In the genomic region with DNA sequence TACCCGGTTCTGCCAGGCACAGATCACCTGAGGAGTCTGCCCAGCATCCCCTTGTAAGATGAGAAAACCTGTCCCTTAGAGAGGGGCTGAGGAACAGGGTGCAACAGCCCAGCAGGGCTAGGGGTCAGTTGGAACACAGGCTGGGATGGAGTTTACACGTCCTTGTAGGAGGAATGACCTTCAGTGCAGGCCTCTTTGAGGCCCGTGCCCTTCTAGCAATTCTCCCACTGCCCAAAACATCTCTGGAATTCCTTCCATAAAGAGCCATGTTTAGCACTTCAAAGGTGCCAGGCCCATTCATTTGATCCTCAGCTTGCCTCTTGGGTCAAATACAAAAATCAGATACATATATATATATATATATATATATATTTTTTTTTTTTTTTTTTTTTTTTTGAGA, we compare ENCODE assay signal across 22 cellular contexts. TPM values are rescaled to one million over a fixed set of nuclear protein-coding genes. Genes with fewer than 3 reads are reported as not detected.
DNase-seq lines count a peak whose midpoint lies in the region; ATAC-seq and TF ChIP-seq lines count a peak whose summit lies in the region.
"Had no signal": no experiment of that assay in that cellular context is flagged by ENCODE, and none has a peak within 500 bp of the region (broad histone marks: within the 10 kb centered on the region; RNA-seq: fewer than 3 reads in every experiment).

No MANE protein-coding gene starts in this region.

- no peak overlapping the region for H3K14ac ChIP-seq in H9 (ENCODE audit: insufficient read depth, low read length)

- H2AFZ ChIP-seq in H9 (ENCODE audit: low read length), result no peak overlapping the region
- H2AFZ ChIP-seq: neural progenitor cell had no signal

- H3K4me1 ChIP-seq in H9 (ENCODE audit: insufficient read depth, low read length) (no peaks in the 10 kb centered on the region; the same call in 1 of the 2 replicates), adrenal gland (replicated peaks in 1 of 2) (peaks cover 16 to 25% of the 10 kb centered on the region in 2 donors), mesendoderm (ENCODE audit: control insufficient read depth, low read depth, low read length) (no peaks in the 10 kb centered on the region), transverse colon (peaks cover 7 to 11% (median 9%) of the 10 kb centered on the region in 4 donors)

- H4K5ac ChIP-seq in H9 (ENCODE audit: insufficient read length, low read depth, low read length) (no peak overlapping the region), mesendoderm (ENCODE audit: low read length) (no peak overlapping the region)

- no peak overlapping the region for H3T11ph ChIP-seq in H9 (ENCODE audit: low read length)

- H3K4me3 ChIP-seq in adrenal gland (no peak overlapping the region), mesendoderm (ENCODE audit: low read length) (no peak overlapping the region), H7 (ENCODE audit: insufficient read depth, low read depth, low read length) (no peak overlapping the region), transverse colon (no peak overlapping the region)
- H3K4me3 ChIP-seq: lung, neural progenitor cell, smooth muscle cell had no signal

- peaks cover 0 to 8% of the 10 kb centered on the region in 2 donors for H3K36me3 ChIP-seq in adrenal gland (replicated peaks in 1 of 2)
- peaks cover 2% of the 10 kb centered on the region for H3K36me3 ChIP-seq in mesendoderm (ENCODE audit: control insufficient read depth, insufficient read depth, low read length)
- peaks cover 2% of the 10 kb centered on the region; the same call in 1 of the 2 replicates for H3K36me3 ChIP-seq in H7 (replicated peaks; ENCODE audit: control insufficient read depth, insufficient read depth, low read length)
- H3K36me3 ChIP-seq in transverse colon, result no peaks in the 10 kb centered on the region
- H3K36me3 ChIP-seq: neural progenitor cell had no signal

- no peak overlapping the region for H2BK12ac ChIP-seq in H9 (ENCODE audit: insufficient read length, low read depth, low read length)

- no peak overlapping the region for H3K4me3 Mint-ChIP-seq in activated T-cell treated with anti-CD3 and anti-CD28 coated beads, Interleukin-2, amount 50 U/mL, for 24 hours
- H3K4me3 Mint-ChIP-seq in H9, result no peak overlapping the region
- no peak overlapping the region for H3K4me3 Mint-ChIP-seq in CD4-positive, alpha-beta T cell

- in situ Hi-C loops in transverse colon (cut with MboI; ENCODE audit: low pct_ligation_motif_present in 1 of 4, low pct_unique_long_range_greater_than_20kb in 1 of 4, low sequenced_read_pairs in 3 of 4), result loop anchor here in 3 of 4 donors (25.0 kb wide), 1 partner anchor 604 kb away; no protein-coding TSS in a partner anchor

- no peak overlapping the region for H4K8ac ChIP-seq in H9 (replicated peaks; ENCODE audit: insufficient read length, low read depth, low read length)
- H4K8ac ChIP-seq in mesendoderm (ENCODE audit: low read depth, low read length), result no peak overlapping the region

- no peak overlapping the region for H2BK15ac ChIP-seq in H9 (ENCODE audit: low read depth, low read length)
- H2BK15ac ChIP-seq in mesendoderm (replicated peaks; ENCODE audit: low read depth), result no peak overlapping the region

- H4K91ac ChIP-seq in H9 (ENCODE audit: insufficient read length, low read depth, low read length), result no peak overlapping the region

- POLR2A ChIA-PET in CD4-positive, alpha-beta T cell (lab: Charles Lee), result no interaction called here

- no peaks in the 10 kb centered on the region for H4K20me1 ChIP-seq in H9 (ENCODE audit: control insufficient read depth, insufficient read depth, insufficient read length)

- H3K36me3 Mint-ChIP-seq in activated T-cell treated with anti-CD3 and anti-CD28 coated beads, Interleukin-2, amount 50 U/mL, for 24 hours (ENCODE audit: low read depth), result peaks cover 67% of the 10 kb centered on the region
- peaks cover 3 to 28% (median 23%) of the 10 kb centered on the region in 3 experiments; a peak in 6 of 7 replicates for H3K36me3 Mint-ChIP-seq in H9 (ENCODE audit: insufficient read depth in 1 of 3, low read depth in 3 of 3)
- H3K36me3 Mint-ChIP-seq in CD4-positive, alpha-beta T cell (ENCODE audit: low read depth), result peaks cover 11% of the 10 kb centered on the region

- H3K27me3 Mint-ChIP-seq in activated T-cell treated with anti-CD3 and anti-CD28 coated beads, Interleukin-2, amount 50 U/mL, for 24 hours, result no peaks in the 10 kb centered on the region
- no peaks in the 10 kb centered on the region for H3K27me3 Mint-ChIP-seq in H9 (ENCODE audit: low read depth)
- H3K27me3 Mint-ChIP-seq in CD4-positive, alpha-beta T cell, result no peaks in the 10 kb centered on the region
- H3K27me3 Mint-ChIP-seq: CD4-positive, CD25-positive, alpha-beta regulatory T cell; progenitor cell of endocrine pancreas had no signal

- H3K4me1 Mint-ChIP-seq in activated T-cell treated with anti-CD3 and anti-CD28 coated beads, Interleukin-2, amount 50 U/mL, for 24 hours (ENCODE audit: low read depth), result peaks cover 58% of the 10 kb centered on the region
- peaks cover 20 to 22% of the 10 kb centered on the region in 2 experiments for H3K4me1 Mint-ChIP-seq in H9
- peaks cover 10% of the 10 kb centered on the region for H3K4me1 Mint-ChIP-seq in CD4-positive, alpha-beta T cell (ENCODE audit: low read depth)

- CTCF ChIA-PET in CD4-positive, alpha-beta T cell (lab: Charles Lee), result no interaction called here

- H2BK20ac ChIP-seq in H9 (ENCODE audit: low read depth, low read length, poor library complexity, severe bottlenecking), result no peak overlapping the region

- no peak for TF ChIP-seq POLR2A in adrenal gland (IDR thresholded peaks at IDR 0.05)
- no peak for TF ChIP-seq POLR2A in transverse colon (IDR thresholded peaks at IDR 0.05)

- H3K79me2 ChIP-seq in H9 (ENCODE audit: insufficient read depth, low read length) (no peaks in the 10 kb centered on the region), mesendoderm (ENCODE audit: control insufficient read depth, insufficient read depth, low read length) (no peaks in the 10 kb centered on the region)

- H3K4me2 ChIP-seq in H9 (ENCODE audit: insufficient read depth, insufficient read length, low read length) (no peak overlapping the region), mesendoderm (ENCODE audit: low read length) (no peak overlapping the region)
- H3K4me2 ChIP-seq: neural progenitor cell, smooth muscle cell had no signal

- H3K27ac Mint-ChIP-seq in activated T-cell treated with anti-CD3 and anti-CD28 coated beads, Interleukin-2, amount 50 U/mL, for 24 hours, result peak overlapping the region; percentile 93
- peak overlapping the region in 2 of 3 experiments; percentile 67 to 79; a peak in 4 of 7 replicates for H3K27ac Mint-ChIP-seq in H9
- no peak overlapping the region for H3K27ac Mint-ChIP-seq in CD4-positive, alpha-beta T cell
- H3K27ac Mint-ChIP-seq: progenitor cell of endocrine pancreas had no signal

- no peak overlapping the region for H3K18ac ChIP-seq in H9 (ENCODE audit: insufficient read length, low read depth, low read length)
- no peak overlapping the region for H3K18ac ChIP-seq in mesendoderm (ENCODE audit: low read length)

- intact Hi-C loops in adrenal gland (cut with DNase I), result no loop called here
- intact Hi-C loops in CD4-positive, alpha-beta T cell (cut with DNase I, micrococcal nuclease), result loop anchor here in 1 of 2 experiments (10.0 kb wide), 1 partner anchor 816 kb away; no protein-coding TSS in a partner anchor
- intact Hi-C loops in transverse colon (cut with DNase I; ENCODE audit: low total_unique reads), result no loop called here

- H3K9me3 ChIP-seq in H9 (ENCODE audit: control insufficient read depth, low read depth, low read length), result no peaks in the 10 kb centered on the region
- no peaks in the 10 kb centered on the region for H3K9me3 ChIP-seq in adrenal gland (replicated peaks in 1 of 3)
- no peaks in the 10 kb centered on the region for H3K9me3 ChIP-seq in CD4-positive, alpha-beta T cell (ENCODE audit: control insufficient read depth, low read length)
- H3K9me3 ChIP-seq in transverse colon, result no peaks in the 10 kb centered on the region

- H3K23ac ChIP-seq in H9 (ENCODE audit: insufficient read length, low read depth, low read length), result no peak overlapping the region
- no peak overlapping the region for H3K23ac ChIP-seq in mesendoderm (ENCODE audit: low read length)

- no peak overlapping the region for H3K9ac ChIP-seq in H9 (ENCODE audit: extremely low read depth, insufficient read length, low read length)
- H3K9ac ChIP-seq in mesendoderm (ENCODE audit: low read length), result no peak overlapping the region
- H3K9ac ChIP-seq: neural progenitor cell had no signal

- H2AK5ac ChIP-seq in H9 (ENCODE audit: insufficient read length, low read length) (no peak overlapping the region), mesendoderm (ENCODE audit: low read length) (no peak overlapping the region)

- no peak for TF ChIP-seq EP300 in transverse colon (IDR thresholded peaks at IDR 0.05; ENCODE audit: low read depth)

- H3K27ac ChIP-seq in H9 (ENCODE audit: insufficient read length, low read depth, low read length) (no peak overlapping the region), adrenal gland (peak overlapping the region in 4 of 5 donors; percentile 54 to 89 (median 70)), mesendoderm (ENCODE audit: low read depth, low read length) (no peak overlapping the region), transverse colon (no peak overlapping the region)
- no peak overlapping the region for H3K27ac ChIP-seq in CD4-positive, alpha-beta T cell (ENCODE audit: low read depth, low read length)
- H3K27ac ChIP-seq: neural progenitor cell had no signal

- DNase-seq in activated T-cell treated with anti-CD3 and anti-CD28 coated beads, Interleukin-2, amount 50 U/mL, for 24 hours, result no peak
- DNase-seq in activated T-cell treated with anti-CD3 and anti-CD28 coated beads, Interleukin-2, amount 50 U/mL, for 1 hour, result no peak
- DNase-seq in H9 (no peak), adrenal gland (no peak), mesendoderm (peak; percentile 26), H7 (no peak), transverse colon (no peak)
- no peak for DNase-seq in CD4-positive, alpha-beta T cell
- DNase-seq: activated CD4-positive, alpha-beta T cell treated with anti-CD3 and anti-CD28 coated beads for 4 hours; activated naive CD4-positive, alpha-beta T cell treated with Interleukin-2 at 50 U/mL for 16 hours; CD4-positive, CD25-positive, alpha-beta regulatory T cell; effector CD4-positive, alpha-beta T cell; foreskin fibroblast; hippocampal formation; islet precursor cell; NCI-H1105 treated with DMSO at 0.1 percent for 48 hours; NCI-H2081 treated with DMSO at 0.1 percent for 48 hours; stimulated activated CD4-positive, alpha-beta T cell treated with anti-CD3 and anti-CD28 coated beads, Interleukin-4, amount 100 ng/mL, for 4 hours had no signal

- no peak for ATAC-seq in CD4-positive, alpha-beta T cell (ENCODE audit: poor library complexity)

- no peak overlapping the region for H2BK120ac ChIP-seq in H9 (ENCODE audit: low read depth, low read length, poor library complexity, severe bottlenecking)
- H2BK120ac ChIP-seq in mesendoderm (ENCODE audit: low read depth, low read length), result no peak overlapping the region

- H3K27me3 ChIP-seq in H9 (ENCODE audit: insufficient read depth, low read length) (no peaks in the 10 kb centered on the region), adrenal gland (no peaks in the 10 kb centered on the region), mesendoderm (ENCODE audit: insufficient read depth, low read length, poor library complexity) (no peaks in the 10 kb centered on the region), H7 (ENCODE audit: control insufficient read depth, insufficient read depth, low read length) (no peaks in the 10 kb centered on the region), transverse colon (no peaks in the 10 kb centered on the region)
- H3K27me3 ChIP-seq in CD4-positive, alpha-beta T cell (ENCODE audit: control insufficient read depth, insufficient read depth, low read length), result no peaks in the 10 kb centered on the region
- H3K27me3 ChIP-seq: neural progenitor cell had no signal

- peaks cover 8% of the 10 kb centered on the region for H3K23me2 ChIP-seq in H9 (ENCODE audit: insufficient read length, low read depth, low read length, poor library complexity, severe bottlenecking)

- H3K4ac ChIP-seq in H9 (ENCODE audit: low read depth, low read length) (no peak overlapping the region), mesendoderm (ENCODE audit: low read depth, low read length) (no peak overlapping the region)

- no peak for TF ChIP-seq CTCF in H9 (conservative IDR thresholded peaks at IDR 0.05)
- no peak for TF ChIP-seq CTCF in adrenal gland (IDR thresholded peaks at IDR 0.05)
- no peak for TF ChIP-seq CTCF in CD4-positive, alpha-beta T cell (IDR thresholded peaks at IDR 0.05)
- no peak for TF ChIP-seq CTCF in transverse colon (IDR thresholded peaks at IDR 0.05)

- H3K9me3 Mint-ChIP-seq in activated T-cell treated with anti-CD3 and anti-CD28 coated beads, Interleukin-2, amount 50 U/mL, for 24 hours, result no peaks in the 10 kb centered on the region
- no peaks in the 10 kb centered on the region for H3K9me3 Mint-ChIP-seq in H9
- no peaks in the 10 kb centered on the region for H3K9me3 Mint-ChIP-seq in CD4-positive, alpha-beta T cell
- H3K9me3 Mint-ChIP-seq: neural progenitor cell had no signal

- WGBS in H9 (ENCODE audit: extremely low coverage, insufficient read length, low lambda C conversion rate), result no CpG with 5 or more reads among the region's 3 CpGs
- 45 to 75% (median 47%) methylated on average over 3 of the region's 3 CpGs for WGBS in adrenal gland, 4 donors
- no CpG with 5 or more reads among the region's 3 CpGs for WGBS in mesendoderm (ENCODE audit: extremely low coverage, insufficient coverage, low lambda C conversion rate)
- WGBS in transverse colon (ENCODE audit: low coverage in 1 of 2), 2 donors, result 85% methylated on average over 3 of the region's 3 CpGs; no CpG with 5 or more reads in 1 of the 2 donors

- H2BK5ac ChIP-seq in H9 (ENCODE audit: insufficient read length, low read length), result no peak overlapping the region
- H2BK5ac ChIP-seq in mesendoderm (ENCODE audit: low read length), result no peak overlapping the region

- H3K56ac ChIP-seq in H9 (ENCODE audit: insufficient read length, low read depth, low read length) (no peak overlapping the region), mesendoderm (ENCODE audit: low read length) (no peak overlapping the region)

- H3K79me1 ChIP-seq in H9 (ENCODE audit: insufficient read depth, low read depth, low read length, poor library complexity, severe bottlenecking), result no peaks in the 10 kb centered on the region
- H3K79me1 ChIP-seq in mesendoderm (ENCODE audit: low read length), result no peaks in the 10 kb centered on the region

RNA-seq across cellular contexts. Expression of gene CTNS, which starts 4.5 kb away (rescaled TPM):
- 12.4 and 12.8 TPM in 2 replicates for total RNA-seq in H9 (2021)
- 10 to 100 TPM; 17.5 to 74.8 (median 43.1) TPM for total RNA-seq in adrenal gland
- polyA plus RNA-seq in adrenal gland, result 10 to 100 TPM; 11.5 to 15.7 (median 13.8) TPM
- polyA plus RNA-seq in mesendoderm (2013, experiment 1 of 2), result 15.3 TPM
- 16.5 TPM for polyA plus RNA-seq in mesendoderm (2013, experiment 2 of 2)
- 9.6 and 17.9 TPM in 2 replicates for total RNA-seq in H7 (2014; rRNA removed; shearing (Covaris generic))
- 1 to 10 TPM; 3.3 to 4.9 TPM for total RNA-seq in CD4-positive, alpha-beta T cell
- 10 to 100 TPM in 3 of 4 donors, 1 to 10 TPM in 1; 1.2 to 25.7 (median 18.8) TPM for total RNA-seq in transverse colon

RNA-seq across cellular contexts. Expression of gene SHPK, which starts 5.0 kb away (rescaled TPM):
- total RNA-seq in H9 (2021), result 27.0 and 27.9 TPM in 2 replicates
- 10 to 100 TPM; 12.0 to 27.4 (median 19.6) TPM for total RNA-seq in adrenal gland
- 10 to 100 TPM in 1 of 3 donors, 1 to 10 TPM in 2; 8.8 to 13.3 (median 9.1) TPM for polyA plus RNA-seq in adrenal gland
- polyA plus RNA-seq in mesendoderm (2013, experiment 1 of 2), result 18.6 TPM
- polyA plus RNA-seq in mesendoderm (2013, experiment 2 of 2), result 18.9 TPM
- total RNA-seq in H7 (2014; rRNA removed; shearing (Covaris generic)), result 22.9 and 27.0 TPM in 2 replicates
- total RNA-seq in CD4-positive, alpha-beta T cell, result 1 to 10 TPM; 3.4 TPM
- 10 to 100 TPM in 3 of 4 donors, 1 to 10 TPM in 1; 9.0 to 50.9 (median 24.2) TPM for total RNA-seq in transverse colon

RNA-seq across cellular contexts. Expression of gene TAX1BP3, which starts 27.4 kb away (rescaled TPM):
- 76.3 and 79.2 TPM in 2 replicates for total RNA-seq in H9 (2021)
- total RNA-seq in adrenal gland, result 100 to 1,000 TPM; 105 to 311 (median 211) TPM
- 100 to 1,000 TPM in 1 of 3 donors, 10 to 100 TPM in 2; 32.1 to 100 (median 94.9) TPM for polyA plus RNA-seq in adrenal gland
- polyA plus RNA-seq in mesendoderm (2013, experiment 1 of 2), result 59.8 TPM
- polyA plus RNA-seq in mesendoderm (2013, experiment 2 of 2), result 59.8 TPM
- 116 and 122 TPM in 2 replicates for total RNA-seq in H7 (2014; rRNA removed; shearing (Covaris generic))
- 1 to 10 TPM; 6.0 to 6.6 TPM for total RNA-seq in CD4-positive, alpha-beta T cell
- 100 to 1,000 TPM; 129 to 451 (median 202) TPM for total RNA-seq in transverse colon

RNA-seq across cellular contexts. Expression of gene EMC6, which starts 27.6 kb away (rescaled TPM):
- total RNA-seq in H9 (2021) (70.7 and 72.2 TPM in 2 replicates), adrenal gland (10 to 100 TPM in 6 of 8 donors, 1 to 10 TPM in 2; 6.1 to 73.8 (median 40.6) TPM), transverse colon (10 to 100 TPM in 2 of 4 donors, 1 to 10 TPM in 2; 3.0 to 24.4 (median 13.2) TPM)
- polyA plus RNA-seq in adrenal gland, result 10 to 100 TPM; 44.2 to 89.4 (median 47.7) TPM
- 182 TPM for polyA plus RNA-seq in mesendoderm (2013, experiment 1 of 2)
- 181 TPM for polyA plus RNA-seq in mesendoderm (2013, experiment 2 of 2)
- total RNA-seq in H7 (2014; rRNA removed; shearing (Covaris generic)), result 41.6 and 48.5 TPM in 2 replicates
- 10 to 100 TPM; 28.8 to 29.6 TPM for total RNA-seq in CD4-positive, alpha-beta T cell

RNA-seq across cellular contexts. Expression of gene TRPV1, which starts 31.8 kb away (rescaled TPM):
- total RNA-seq in H9 (2021), result 5.5 and 8.1 TPM in 2 replicates
- total RNA-seq in adrenal gland, result 1 to 10 TPM; 1.6 to 5.5 (median 3.0) TPM
- 10 to 100 TPM in 1 of 3 donors, 1 to 10 TPM in 2; 1.5 to 10.9 (median 5.9) TPM for polyA plus RNA-seq in adrenal gland
- polyA plus RNA-seq in mesendoderm (2013, experiment 1 of 2), result 0.81 TPM
- 0.76 TPM for polyA plus RNA-seq in mesendoderm (2013, experiment 2 of 2)
- 3.0 and 3.1 TPM in 2 replicates for total RNA-seq in H7 (2014; rRNA removed; shearing (Covaris generic))
- 1 to 10 TPM; 2.3 to 2.8 TPM for total RNA-seq in CD4-positive, alpha-beta T cell
- 10 to 100 TPM in 3 of 4 donors, 1 to 10 TPM in 1; 7.0 to 30.7 (median 10.7) TPM for total RNA-seq in transverse colon

Comparison
In these comparisons a context has a peak if more than half of its experiments do, and no peak if none do; other contexts are left out.
1. H3K27ac ChIP-seq: peak in adrenal gland (4 of 5); none in H9 (single experiment), mesendoderm (single experiment), CD4-positive, alpha-beta T cell (single experiment) and transverse colon (0 of 4).
2. RNA of gene TAX1BP3, which starts 27.4 kb away (total RNA-seq): 129 to 451 TPM in transverse colon, 105 to 311 TPM in adrenal gland, 116 to 122 TPM in H7 and 76.3 to 79.2 TPM in H9; 6.0 to 6.6 TPM in CD4-positive, alpha-beta T cell; every median in the first group is over 10 times any median in the second.